In the genomic region with DNA sequence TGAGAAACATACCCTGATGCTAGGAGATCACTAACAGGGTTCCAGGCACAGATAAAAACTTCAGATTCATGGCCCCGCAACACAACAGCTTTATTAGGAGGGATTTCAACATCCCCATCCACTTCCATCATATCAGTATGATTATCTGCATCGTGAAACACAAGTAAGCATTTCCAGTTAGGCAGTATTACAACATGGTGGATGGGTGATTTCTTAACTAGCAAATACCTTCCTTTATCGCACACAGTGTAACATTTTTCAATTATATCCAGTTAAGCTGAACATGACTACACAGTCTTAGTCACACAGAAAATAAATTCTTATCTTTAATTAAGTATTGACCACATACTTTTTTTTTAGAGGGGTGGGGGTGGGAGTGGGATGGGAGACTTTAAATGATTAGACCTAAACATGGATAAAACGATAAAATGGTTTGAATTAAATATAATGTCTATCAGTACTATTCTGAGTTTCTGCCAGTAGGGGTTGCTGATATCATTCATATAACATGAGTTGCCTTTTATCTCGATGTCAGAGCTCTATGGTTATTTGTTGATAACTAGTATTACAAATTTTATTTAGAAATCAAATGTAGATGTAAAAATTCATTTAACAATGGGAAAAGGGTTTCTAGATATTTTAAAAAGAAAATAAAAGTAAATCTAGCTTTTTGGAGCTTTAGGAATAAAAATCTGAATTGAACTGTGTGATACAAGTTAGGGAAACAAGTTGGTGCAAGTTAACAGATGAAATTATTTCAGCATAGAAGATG, we compare ENCODE assay signal across 8 cellular contexts.
DNase-seq lines count a peak whose midpoint lies in the region; ATAC-seq and TF ChIP-seq lines count a peak whose summit lies in the region.

No MANE protein-coding gene starts in this region.

- in situ Hi-C loops in astrocyte of the cerebellum (cut with HindIII; ENCODE audit: low sequenced_read_pairs): no loop called here

- H3K9me3 ChIP-seq in thymus (ENCODE audit: control insufficient read depth): no peaks in the 10 kb centered on the region

- WGBS in thymus: 66% methylated on average over 5 of the region's 5 CpGs

- peaks cover 5% of the 10 kb centered on the region for H3K4me1 ChIP-seq in thymus (ENCODE audit: control insufficient read depth, insufficient read depth, low read length)

- H3K36me3 ChIP-seq in thymus (ENCODE audit: control insufficient read depth, insufficient read depth): peaks cover 8% of the 10 kb centered on the region

- H3K27ac ChIP-seq in thymus (ENCODE audit: low read depth): peak overlapping the region; percentile 13

- peak; percentile 59 for DNase-seq in EH (ENCODE audit: low read depth)
- DNase-seq in NCI-H2196 (lab: John Stamatoyannopoulos, UW; ENCODE audit: unreplicated experiment): peak; percentile 79
- DNase-seq in astrocyte of the cerebellum (ENCODE audit: low read depth): peak; percentile 35
- DNase-seq in inferior parietal cortex (ENCODE audit: extremely low spot score): peak; percentile 77
- no peak for DNase-seq in activated effector memory CD4-positive, alpha-beta T cell treated with Interleukin-2 at 50 U/mL for 16 hours
- DNase-seq in cerebellar nuclear complex (lab: John Stamatoyannopoulos, UW): no peak

- H3K4me3 ChIP-seq in astrocyte of the cerebellum (ENCODE audit: low read depth, low read length) (no peak overlapping the region), thymus (ENCODE audit: low read length) (peak overlapping the region; percentile 21)

- peak; percentile 46 for ATAC-seq in HG02588 (IDR thresholded peaks at IDR 0.05; ENCODE audit: unreplicated experiment)

- TF ChIP-seq CTCF in astrocyte of the cerebellum (IDR thresholded peaks at IDR 0.05; ENCODE audit: low read depth, low read length, missing control alignments): peak; percentile 3

- no peaks in the 10 kb centered on the region for H3K27me3 ChIP-seq in thymus (ENCODE audit: control insufficient read depth, insufficient read depth)

Comparison
In these comparisons a context has a peak if more than half of its experiments do, and no peak if none do; other contexts are left out.
1. DNase-seq: peak in EH (single experiment), NCI-H2196 (single experiment), astrocyte of the cerebellum (single experiment) and inferior parietal cortex (single experiment); none in activated effector memory CD4-positive, alpha-beta T cell treated with Interleukin-2 at 50 U/mL for 16 hours (single experiment) and cerebellar nuclear complex (0 of 2).